In genomic region chr9:87667164-87667738, GRCh38 we compare ENCODE assay signal across 8 cellular contexts. TPM values are rescaled to one million over a fixed set of nuclear protein-coding genes. Genes with fewer than 3 reads are reported as not detected.
A peak's percentile ranks its signal among the peaks of the same experiment; 100 is the strongest.
DNase-seq lines count a peak whose midpoint lies in the region; ATAC-seq and TF ChIP-seq lines count a peak whose summit lies in the region.

No MANE protein-coding gene starts in this region.

- H3K79me2 ChIP-seq in MM.1S (ENCODE audit: low read length), result no peaks in the 10 kb centered on the region

- H3K4me1 Mint-ChIP-seq in activated CD4-positive, alpha-beta T cell treated with anti-CD3 and anti-CD28 coated beads, Interleukin-2, amount 10 ng/mL, durations not matched to agents 24 days and 14 days, result peaks cover 4% of the 10 kb centered on the region
- H3K4me1 Mint-ChIP-seq in activated CD4-positive, alpha-beta T cell treated with anti-CD3 and anti-CD28 coated beads, Interleukin-2, amount 10 ng/mL, durations not matched to agents 7 days and 5 days, result no peaks in the 10 kb centered on the region
- no peaks in the 10 kb centered on the region for H3K4me1 Mint-ChIP-seq in endodermal cell
- no peaks in the 10 kb centered on the region for H3K4me1 Mint-ChIP-seq in activated CD8-positive, alpha-beta memory T cell treated with anti-CD3 and anti-CD28 coated beads, Interleukin-2, amount 10 ng/mL, durations not matched to agents 7 days and 5 days

- H2AFZ ChIP-seq in MM.1S (ENCODE audit: low read length), result no peak overlapping the region

- H3K9me3 ChIP-seq in MM.1S (replicated peaks; ENCODE audit: insufficient read depth, low read length), result no peaks in the 10 kb centered on the region
- H3K9me3 ChIP-seq in endodermal cell (ENCODE audit: control insufficient read depth, low read length), result peaks cover 44% of the 10 kb centered on the region

- no peak overlapping the region for H3K27ac ChIP-seq in MM.1S (ENCODE audit: low read length)
- no peak overlapping the region for H3K27ac ChIP-seq in endodermal cell (ENCODE audit: low read depth, low read length)

- TF ChIP-seq CTCF in MM.1S (IDR thresholded peaks at IDR 0.05; ENCODE audit: low read length), result peak; percentile 41
- TF ChIP-seq CTCF in endodermal cell (conservative IDR thresholded peaks at IDR 0.05), result peak; percentile 73
- TF ChIP-seq CTCF in retinal pigment epithelial cell (conservative IDR thresholded peaks at IDR 0.05; ENCODE audit: low read depth, low read length), result peak; percentile 36

- CTCF ChIA-PET in activated CD4-positive, alpha-beta T cell treated with anti-CD3 and anti-CD28 coated beads, Interleukin-2, amount 10 ng/mL, durations not matched to agents 7 days and 5 days (lab: Charles Lee), result interaction anchor here (1.0 kb wide), 1 partner anchor 30 kb away, joined by 3 read pairs; no protein-coding TSS in a partner anchor
- CTCF ChIA-PET in activated CD8-positive, alpha-beta memory T cell treated with anti-CD3 and anti-CD28 coated beads, Interleukin-2, amount 10 ng/mL, durations not matched to agents 7 days and 5 days (lab: Charles Lee), result no interaction called here

- H4K20me1 ChIP-seq in MM.1S (ENCODE audit: insufficient read depth, low read length), result no peaks in the 10 kb centered on the region

- H3K9ac ChIP-seq in MM.1S (ENCODE audit: low read length) (no peak overlapping the region), endodermal cell (ENCODE audit: extremely low read depth, low read length, poor library complexity, severe bottlenecking) (no peak overlapping the region)

- H3K4me1 ChIP-seq in MM.1S (ENCODE audit: low read length), result no peaks in the 10 kb centered on the region
- H3K4me1 ChIP-seq in endodermal cell (ENCODE audit: control insufficient read depth, insufficient read depth, low read length), result no peaks in the 10 kb centered on the region

- no peaks in the 10 kb centered on the region for H3F3A ChIP-seq in MM.1S (ENCODE audit: insufficient read depth, low read length)

- ATAC-seq in activated CD8-positive, alpha-beta memory T cell treated with anti-CD3 and anti-CD28 coated beads, Interleukin-2, amount 10 ng/mL, durations not matched to agents 7 days and 5 days, result no peak

- H3K4me3 ChIP-seq in MM.1S (ENCODE audit: low read length) (no peak overlapping the region), endodermal cell (ENCODE audit: low read length) (no peak overlapping the region), retinal pigment epithelial cell (ENCODE audit: low read length) (no peak overlapping the region)

- H3K27ac Mint-ChIP-seq in activated CD4-positive, alpha-beta T cell treated with anti-CD3 and anti-CD28 coated beads, Interleukin-2, amount 10 ng/mL, durations not matched to agents 24 days and 14 days, result no peak overlapping the region
- no peak overlapping the region for H3K27ac Mint-ChIP-seq in activated CD4-positive, alpha-beta T cell treated with anti-CD3 and anti-CD28 coated beads, Interleukin-2, amount 10 ng/mL, durations not matched to agents 7 days and 5 days
- H3K27ac Mint-ChIP-seq in endodermal cell, result no peak overlapping the region
- H3K27ac Mint-ChIP-seq in activated CD8-positive, alpha-beta memory T cell treated with anti-CD3 and anti-CD28 coated beads, Interleukin-2, amount 10 ng/mL, durations not matched to agents 7 days and 5 days, result no peak overlapping the region

- H3K36me3 ChIP-seq in MM.1S (replicated peaks; ENCODE audit: insufficient read depth, low read length) (0 out of 2 replicates have a peak, but pooled peaks cover 8% of the 10 kb centered on the region), endodermal cell (ENCODE audit: control insufficient read depth, insufficient read depth, low read length) (peaks cover 77% of the 10 kb centered on the region)

- H3K9me3 Mint-ChIP-seq in activated CD4-positive, alpha-beta T cell treated with anti-CD3 and anti-CD28 coated beads, Interleukin-2, amount 10 ng/mL, durations not matched to agents 24 days and 14 days, result no peaks in the 10 kb centered on the region
- H3K9me3 Mint-ChIP-seq in activated CD4-positive, alpha-beta T cell treated with anti-CD3 and anti-CD28 coated beads, Interleukin-2, amount 10 ng/mL, durations not matched to agents 7 days and 5 days, result peaks cover 3% of the 10 kb centered on the region
- peaks cover 36% of the 10 kb centered on the region for H3K9me3 Mint-ChIP-seq in endodermal cell
- H3K9me3 Mint-ChIP-seq in activated CD8-positive, alpha-beta memory T cell treated with anti-CD3 and anti-CD28 coated beads, Interleukin-2, amount 10 ng/mL, durations not matched to agents 7 days and 5 days (ENCODE audit: low read depth), result no peaks in the 10 kb centered on the region

- DNase-seq in activated CD4-positive, alpha-beta T cell treated with anti-CD3 and anti-CD28 coated beads, Interleukin-2, amount 10 ng/mL, durations not matched to agents 24 days and 14 days, result peak; percentile 60
- no peak for DNase-seq in activated CD4-positive, alpha-beta T cell treated with anti-CD3 and anti-CD28 coated beads, Interleukin-2, amount 10 ng/mL, durations not matched to agents 7 days and 5 days
- peak; percentile 28 for DNase-seq in MM.1S
- DNase-seq in endodermal cell, result peak; percentile 91
- DNase-seq in retinal pigment epithelial cell (ENCODE audit: low read depth), result no peak
- no peak for DNase-seq in DMS79 (lab: John Stamatoyannopoulos, UW)
- DNase-seq in hippocampal formation (lab: John Stamatoyannopoulos, UW), result no peak
- no peak for DNase-seq in activated CD8-positive, alpha-beta memory T cell treated with anti-CD3 and anti-CD28 coated beads, Interleukin-2, amount 10 ng/mL, durations not matched to agents 7 days and 5 days

- no peaks in the 10 kb centered on the region for H3K36me3 Mint-ChIP-seq in activated CD4-positive, alpha-beta T cell treated with anti-CD3 and anti-CD28 coated beads, Interleukin-2, amount 10 ng/mL, durations not matched to agents 24 days and 14 days (ENCODE audit: low read depth)
- peaks cover 2% of the 10 kb centered on the region for H3K36me3 Mint-ChIP-seq in activated CD4-positive, alpha-beta T cell treated with anti-CD3 and anti-CD28 coated beads, Interleukin-2, amount 10 ng/mL, durations not matched to agents 7 days and 5 days (ENCODE audit: low read depth)
- peaks cover 86% of the 10 kb centered on the region for H3K36me3 Mint-ChIP-seq in endodermal cell (ENCODE audit: low read depth)
- no peaks in the 10 kb centered on the region for H3K36me3 Mint-ChIP-seq in activated CD8-positive, alpha-beta memory T cell treated with anti-CD3 and anti-CD28 coated beads, Interleukin-2, amount 10 ng/mL, durations not matched to agents 7 days and 5 days

- no peaks in the 10 kb centered on the region for H3K9me2 ChIP-seq in MM.1S (replicated peaks; ENCODE audit: insufficient read depth, low read length)

- H3K27me3 ChIP-seq in MM.1S (replicated peaks; ENCODE audit: insufficient read depth, low read length), result no peaks in the 10 kb centered on the region
- H3K27me3 ChIP-seq in endodermal cell (ENCODE audit: control insufficient read depth, insufficient read depth, low read length, poor library complexity, severe bottlenecking), result no peaks in the 10 kb centered on the region

- H3K27me3 Mint-ChIP-seq in activated CD4-positive, alpha-beta T cell treated with anti-CD3 and anti-CD28 coated beads, Interleukin-2, amount 10 ng/mL, durations not matched to agents 24 days and 14 days, result peaks cover 3% of the 10 kb centered on the region
- no peaks in the 10 kb centered on the region for H3K27me3 Mint-ChIP-seq in activated CD4-positive, alpha-beta T cell treated with anti-CD3 and anti-CD28 coated beads, Interleukin-2, amount 10 ng/mL, durations not matched to agents 7 days and 5 days
- no peaks in the 10 kb centered on the region for H3K27me3 Mint-ChIP-seq in endodermal cell (ENCODE audit: insufficient read depth)
- H3K27me3 Mint-ChIP-seq in activated CD8-positive, alpha-beta memory T cell treated with anti-CD3 and anti-CD28 coated beads, Interleukin-2, amount 10 ng/mL, durations not matched to agents 7 days and 5 days, result no peaks in the 10 kb centered on the region

- 91% methylated on average over 3 of the region's 3 CpGs; no CpG with 5 or more reads in 1 of the 2 experiments for WGBS in endodermal cell (ENCODE audit: insufficient coverage in 1 of 2, insufficient read length in 1 of 2), 2 experiments

- POLR2A ChIA-PET in activated CD4-positive, alpha-beta T cell treated with anti-CD3 and anti-CD28 coated beads, Interleukin-2, amount 10 ng/mL, durations not matched to agents 7 days and 5 days (lab: Charles Lee), result no interaction called here

- intact Hi-C loops in activated CD4-positive, alpha-beta T cell treated with anti-CD3 and anti-CD28 coated beads, Interleukin-2, amount 10 ng/mL, durations not matched to agents 24 days and 14 days (cut with micrococcal nuclease), result no loop called here

- no peak overlapping the region for H3K4me3 Mint-ChIP-seq in activated CD4-positive, alpha-beta T cell treated with anti-CD3 and anti-CD28 coated beads, Interleukin-2, amount 10 ng/mL, durations not matched to agents 24 days and 14 days
- no peak overlapping the region for H3K4me3 Mint-ChIP-seq in activated CD4-positive, alpha-beta T cell treated with anti-CD3 and anti-CD28 coated beads, Interleukin-2, amount 10 ng/mL, durations not matched to agents 7 days and 5 days
- H3K4me3 Mint-ChIP-seq in endodermal cell, result no peak overlapping the region
- no peak overlapping the region for H3K4me3 Mint-ChIP-seq in activated CD8-positive, alpha-beta memory T cell treated with anti-CD3 and anti-CD28 coated beads, Interleukin-2, amount 10 ng/mL, durations not matched to agents 7 days and 5 days

- H3K4me2 ChIP-seq in MM.1S (ENCODE audit: low read depth, low read length), result no peak overlapping the region

RNA-seq across cellular contexts. Expression of gene CTSL, which starts 58.7 kb away (rescaled TPM):
- 4.0 and 4.9 TPM in 2 replicates for total RNA-seq in activated CD4-positive, alpha-beta T cell treated with anti-CD3 and anti-CD28 coated beads, Interleukin-2, amount 10 ng/mL, durations not matched to agents 24 days and 14 days
- 10 to 100 TPM; 10.1 to 10.2 TPM for total RNA-seq in activated CD4-positive, alpha-beta T cell treated with anti-CD3 and anti-CD28 coated beads, Interleukin-2, amount 10 ng/mL, durations not matched to agents 7 days and 5 days
- total RNA-seq in endodermal cell, result 100 to 1,000 TPM in 1 of 2 donors, 10 to 100 TPM in 1; 81.2 to 131 TPM
- 49.7 TPM for polyA plus RNA-seq in endodermal cell (2013, experiment 1 of 2)
- 47.5 TPM for polyA plus RNA-seq in endodermal cell (2013, experiment 2 of 2)
- under 1 TPM in 1 of 2 experiments, not detected in 1; 0.96 TPM for total RNA-seq in activated CD8-positive, alpha-beta memory T cell treated with anti-CD3 and anti-CD28 coated beads, Interleukin-2, amount 10 ng/mL, durations not matched to agents 7 days and 5 days

Comparison
In these comparisons a context has a peak if more than half of its experiments do, and no peak if none do; other contexts are left out.
1. DNase-seq: peak in activated CD4-positive, alpha-beta T cell treated with anti-CD3 and anti-CD28 coated beads, Interleukin-2, amount 10 ng/mL, durations not matched to agents 24 days and 14 days (single experiment), MM.1S (single experiment) and endodermal cell (single experiment); none in activated CD4-positive, alpha-beta T cell treated with anti-CD3 and anti-CD28 coated beads, Interleukin-2, amount 10 ng/mL, durations not matched to agents 7 days and 5 days (single experiment), retinal pigment epithelial cell (single experiment), DMS79 (single experiment), hippocampal formation (0 of 2) and activated CD8-positive, alpha-beta memory T cell treated with anti-CD3 and anti-CD28 coated beads, Interleukin-2, amount 10 ng/mL, durations not matched to agents 7 days and 5 days (single experiment).
2. RNA of gene CTSL, which starts 58.7 kb away (total RNA-seq): 81.2 to 131 TPM in endodermal cell; 10.1 to 10.2 TPM in activated CD4-positive, alpha-beta T cell treated with anti-CD3 and anti-CD28 coated beads, Interleukin-2, amount 10 ng/mL, durations not matched to agents 7 days and 5 days, 4.0 to 4.9 TPM in activated CD4-positive, alpha-beta T cell treated with anti-CD3 and anti-CD28 coated beads, Interleukin-2, amount 10 ng/mL, durations not matched to agents 24 days and 14 days and 0.96 TPM in activated CD8-positive, alpha-beta memory T cell treated with anti-CD3 and anti-CD28 coated beads, Interleukin-2, amount 10 ng/mL, durations not matched to agents 7 days and 5 days; every median in the first group is over 4 times any median in the second.
3. Peak in every context shown above with its lines, with median percentiles within 50 percentile points of each other: CTCF ChIP-seq.